Comparison of ENCODE assay signal across 13 cellular contexts in genomic region chr3:67389176-67389575, GRCh38.
DNase-seq lines count a peak whose midpoint lies in the region; ATAC-seq, FAIRE-seq and TF ChIP-seq lines count a peak whose summit lies in the region.
"Had no signal": no experiment of that assay in that cellular context is flagged by ENCODE, and none has a peak within 500 bp of the region (broad histone marks: within the 10 kb centered on the region; RNA-seq: fewer than 3 reads in every experiment).

No MANE protein-coding gene starts in this region.

- H3K14ac ChIP-seq in trophoblast cell (ENCODE audit: low read length), result no peak overlapping the region

- H3K4me3 ChIP-seq in MG63, result no peak overlapping the region
- H3K4me3 ChIP-seq in trophoblast cell (ENCODE audit: low read depth, low read length), result no peak overlapping the region
- H3K4me3 ChIP-seq: esophagus muscularis mucosa had no signal

- H3K4me2 ChIP-seq in trophoblast cell (ENCODE audit: low read length), result no peak overlapping the region

- no peak overlapping the region for H3K4ac ChIP-seq in trophoblast cell (ENCODE audit: low read depth, low read length)

- H2BK120ac ChIP-seq in trophoblast cell (ENCODE audit: insufficient read depth, low read length, poor library complexity), result no peak overlapping the region

- H3K27ac ChIP-seq in trophoblast cell (ENCODE audit: low read depth, low read length), result no peak overlapping the region
- H3K27ac ChIP-seq: esophagus muscularis mucosa had no signal

- peak; percentile 25 for DNase-seq in GM12891 (ENCODE audit: insufficient read length, low spot score)
- peak; percentile 33 to 70 for DNase-seq in NOMO-1 (lab: John Stamatoyannopoulos, UW; ENCODE audit: unreplicated experiment in 2 of 2)
- no peak for DNase-seq in MG63
- DNase-seq in trophoblast cell, result no peak
- DNase-seq in activated effector memory CD4-positive, alpha-beta T cell treated with Interleukin-2 at 50 U/mL for 16 hours, result no peak
- no peak for DNase-seq in NCI-H2081 treated with DMSO at 0.1 percent for 48 hours (lab: John Stamatoyannopoulos, UW)
- DNase-seq: left colon, NCI-H226, right cardiac atrium, T1000 had no signal

- H2BK12ac ChIP-seq in trophoblast cell (ENCODE audit: low read length), result no peak overlapping the region

- H4K8ac ChIP-seq in trophoblast cell (ENCODE audit: low read depth, low read length), result no peak overlapping the region

- H3K27me3 ChIP-seq in MG63 (no peaks in the 10 kb centered on the region), trophoblast cell (ENCODE audit: insufficient read depth, low read length) (no peaks in the 10 kb centered on the region)
- H3K27me3 ChIP-seq: esophagus muscularis mucosa had no signal

- H3K36me3 ChIP-seq in MG63, result no peaks in the 10 kb centered on the region
- H3K36me3 ChIP-seq in trophoblast cell (ENCODE audit: control insufficient read depth in 1 of 2, insufficient read depth in 2 of 2, low read length in 2 of 2), result peaks cover 0 to 2% of the 10 kb centered on the region in 2 experiments

- no peak overlapping the region for H2AK5ac ChIP-seq in trophoblast cell (ENCODE audit: low read length)

- peak; percentile 59 for FAIRE-seq in GM12891 (lab: Jason Lieb, UNC)

- H3K18ac ChIP-seq in trophoblast cell (ENCODE audit: low read length), result no peak overlapping the region

- no peak overlapping the region for H3K23ac ChIP-seq in trophoblast cell (ENCODE audit: low read length)

- H3K79me1 ChIP-seq in trophoblast cell (ENCODE audit: low read length), result no peaks in the 10 kb centered on the region

- H4K12ac ChIP-seq in trophoblast cell (ENCODE audit: low read depth, low read length), result no peak overlapping the region

- no peak overlapping the region for H3K9ac ChIP-seq in trophoblast cell (ENCODE audit: low read length)

- TF ChIP-seq POLR2A in GM12891 (IDR thresholded peaks at IDR 0.05; ENCODE audit: low read depth, low read length), result no peak

- no peak overlapping the region for H2AFZ ChIP-seq in trophoblast cell (ENCODE audit: insufficient read depth, low read length, poor library complexity)

- H2BK5ac ChIP-seq in trophoblast cell (ENCODE audit: low read depth, low read length, poor library complexity), result no peak overlapping the region

- H3K9me3 ChIP-seq in MG63 (no peaks in the 10 kb centered on the region), trophoblast cell (ENCODE audit: insufficient read depth, low read depth, low read length) (no peaks in the 10 kb centered on the region)
- H3K9me3 ChIP-seq: esophagus muscularis mucosa had no signal

- H3K79me2 ChIP-seq in trophoblast cell (ENCODE audit: control insufficient read depth, insufficient read depth, low read length, poor library complexity), result no peaks in the 10 kb centered on the region

- H4K91ac ChIP-seq in trophoblast cell (ENCODE audit: low read depth, low read length), result no peak overlapping the region

- no CpG with 5 or more reads among the region's 2 CpGs for WGBS in trophoblast cell (ENCODE audit: extremely low coverage, insufficient coverage, insufficient read length)

- peak; percentile 84 for ATAC-seq in GM19452 (IDR thresholded peaks at IDR 0.05; ENCODE audit: unreplicated experiment)
- ATAC-seq in HG03039 (IDR thresholded peaks at IDR 0.05; ENCODE audit: unreplicated experiment), result peak; percentile 92
- ATAC-seq: left colon, right cardiac atrium had no signal

- no peaks in the 10 kb centered on the region for H3K4me1 ChIP-seq in trophoblast cell (ENCODE audit: control insufficient read depth in 1 of 2, insufficient read depth in 2 of 2, low read length in 2 of 2)

TF ChIP-seq in GM12891, 5 proteins besides CTCF, POLR2A, EP300 and RAD21:
- TF ChIP-seq POU2F2 (IDR thresholded peaks at IDR 0.05; ENCODE audit: low read depth, low read length) (peak; percentile 85), SPI1 (IDR thresholded peaks at IDR 0.05; ENCODE audit: low read depth, low read length) (0 out of 2 replicates have a peak, but pooled peaks have one; percentile 22), POLR2AphosphoS5 (IDR thresholded peaks at IDR 0.05; ENCODE audit: low read depth, low read length) (no peak)

Comparison
In these comparisons a context has a peak if more than half of its experiments do, and no peak if none do; other contexts are left out.
1. DNase-seq: peak in GM12891 (single experiment) and NOMO-1 (2 of 2); none in MG63 (single experiment), trophoblast cell (0 of 2), activated effector memory CD4-positive, alpha-beta T cell treated with Interleukin-2 at 50 U/mL for 16 hours (single experiment) and NCI-H2081 treated with DMSO at 0.1 percent for 48 hours (single experiment).